ENCODE assay signal across 19 cellular contexts in genomic region chr22:35357883-35358621, GRCh38. TPM values are rescaled to one million over a fixed set of nuclear protein-coding genes. Genes with fewer than 3 reads are reported as not detected.
DNase-seq lines count a peak whose midpoint lies in the region; ATAC-seq and TF ChIP-seq lines count a peak whose summit lies in the region.
"Had no signal": no experiment of that assay in that cellular context is flagged by ENCODE, and none has a peak within 500 bp of the region (broad histone marks: within the 10 kb centered on the region; RNA-seq: fewer than 3 reads in every experiment).

No MANE protein-coding gene starts in this region.

- DNase-seq in HCEC 1CT (peak; percentile 63), RPMI7951 (ENCODE audit: low read depth) (peak; percentile 87), endodermal cell (no peak), cardiac septum (ENCODE audit: low spot score) (no peak), CD1c-positive myeloid dendritic cell (ENCODE audit: extremely low spot score) (no peak)
- DNase-seq: amniotic stem cell; KG1; NCI-H1694; NCI-H526 treated with DMSO at 0.1 percent for 48 hours; nucleus accumbens; sigmoid colon; stimulated activated CD4-positive, alpha-beta T cell treated with anti-CD3 and anti-CD28 coated beads, Interleukin-4, amount 100 ng/mL, for 4 hours; stimulated activated naive CD4-positive, alpha-beta T cell; upper lobe of right lung had no signal

- no peaks in the 10 kb centered on the region for H3K36me3 ChIP-seq in endodermal cell (ENCODE audit: control insufficient read depth, insufficient read depth, low read length)
- H3K36me3 ChIP-seq: sigmoid colon, upper lobe of right lung had no signal

- no peaks in the 10 kb centered on the region for H3K27me3 ChIP-seq in endodermal cell (ENCODE audit: control insufficient read depth, insufficient read depth, low read length, poor library complexity, severe bottlenecking)
- H3K27me3 ChIP-seq: upper lobe of right lung had no signal

- H3K4me3 Mint-ChIP-seq in endodermal cell = no peak overlapping the region
- no peak overlapping the region for H3K4me3 Mint-ChIP-seq in stimulated activated memory B cell treated with anti-CD40 and anti-IgM and Interleukin-4, amounts not matched to agents 10 μg/mL and 1 μg/mL and 100 μg/mL, for 72 hours
- H3K4me3 Mint-ChIP-seq: activated T-helper 1 cell treated with anti-CD3 and anti-CD28 coated beads, Interleukin-12 subunit alpha, Interleukin-12 subunit beta, Interleukin-2, Interleukin-4 antibody, amounts not matched to agents 30 ng/mL and 10 ng/mL and 1 ng/mL, durations not matched to agents 14 hours and 24 hours and 36 hours; mesothelial cell of epicardium had no signal

- H3K36me3 Mint-ChIP-seq in endodermal cell (ENCODE audit: low read depth) = no peaks in the 10 kb centered on the region
- no peaks in the 10 kb centered on the region for H3K36me3 Mint-ChIP-seq in stimulated activated memory B cell treated with anti-CD40 and anti-IgM and Interleukin-4, amounts not matched to agents 10 μg/mL and 1 μg/mL and 100 μg/mL, for 72 hours
- H3K36me3 Mint-ChIP-seq: mesothelial cell of epicardium had no signal

- no peak overlapping the region for H3K9ac ChIP-seq in endodermal cell (ENCODE audit: extremely low read depth, low read length, poor library complexity, severe bottlenecking)

- peaks cover 2% of the 10 kb centered on the region for H3K27me3 Mint-ChIP-seq in endodermal cell (ENCODE audit: insufficient read depth)
- no peaks in the 10 kb centered on the region for H3K27me3 Mint-ChIP-seq in stimulated activated memory B cell treated with anti-CD40 and anti-IgM and Interleukin-4, amounts not matched to agents 10 μg/mL and 1 μg/mL and 100 μg/mL, for 72 hours

- 87% methylated on average over 3 to 6 of the region's 6 CpGs for WGBS in endodermal cell (ENCODE audit: insufficient coverage in 1 of 2, insufficient read length in 1 of 2), 2 experiments

- no peaks in the 10 kb centered on the region for H3K4me1 ChIP-seq in endodermal cell (ENCODE audit: control insufficient read depth, insufficient read depth, low read length)
- H3K4me1 ChIP-seq: upper lobe of right lung had no signal

- no peak for TF ChIP-seq CTCF in endodermal cell (conservative IDR thresholded peaks at IDR 0.05)

- H3K27ac Mint-ChIP-seq in endodermal cell = peak overlapping the region; percentile 64
- peak overlapping the region; percentile 21 for H3K27ac Mint-ChIP-seq in stimulated activated memory B cell treated with anti-CD40 and anti-IgM and Interleukin-4, amounts not matched to agents 10 μg/mL and 1 μg/mL and 100 μg/mL, for 72 hours
- H3K27ac Mint-ChIP-seq: activated T-helper 1 cell treated with anti-CD3 and anti-CD28 coated beads, Interleukin-12 subunit alpha, Interleukin-12 subunit beta, Interleukin-2, Interleukin-4 antibody, amounts not matched to agents 30 ng/mL and 10 ng/mL and 1 ng/mL, durations not matched to agents 14 hours and 24 hours and 36 hours; mesothelial cell of epicardium had no signal

- H3K9me3 ChIP-seq in endodermal cell (ENCODE audit: control insufficient read depth, low read length) = no peaks in the 10 kb centered on the region
- H3K9me3 ChIP-seq: sigmoid colon, upper lobe of right lung had no signal

- no peak overlapping the region for H3K4me3 ChIP-seq in endodermal cell (ENCODE audit: low read length)
- H3K4me3 ChIP-seq: sigmoid colon, upper lobe of right lung had no signal

- H3K9me3 Mint-ChIP-seq in endodermal cell = no peaks in the 10 kb centered on the region
- H3K9me3 Mint-ChIP-seq in stimulated activated memory B cell treated with anti-CD40 and anti-IgM and Interleukin-4, amounts not matched to agents 10 μg/mL and 1 μg/mL and 100 μg/mL, for 72 hours = no peaks in the 10 kb centered on the region
- H3K9me3 Mint-ChIP-seq: activated T-helper 1 cell treated with anti-CD3 and anti-CD28 coated beads, Interleukin-12 subunit alpha, Interleukin-12 subunit beta, Interleukin-2, Interleukin-4 antibody, amounts not matched to agents 30 ng/mL and 10 ng/mL and 1 ng/mL, durations not matched to agents 14 hours and 24 hours and 36 hours; mesothelial cell of epicardium had no signal

- ATAC-seq in stimulated activated memory B cell treated with anti-CD40 and anti-IgM and Interleukin-4, amounts not matched to agents 10 μg/mL and 1 μg/mL and 100 μg/mL, for 72 hours = no peak
- ATAC-seq in GM18907 (IDR thresholded peaks at IDR 0.05; ENCODE audit: unreplicated experiment) = no peak
- no peak for ATAC-seq in HG02970 (IDR thresholded peaks at IDR 0.05; ENCODE audit: low FRiP score, unreplicated experiment)
- ATAC-seq: upper lobe of right lung had no signal

- H3K27ac ChIP-seq in endodermal cell (ENCODE audit: low read depth, low read length) = no peak overlapping the region
- H3K27ac ChIP-seq: sigmoid colon, upper lobe of right lung had no signal

- intact Hi-C loops in cardiac septum (cut with DNase I) = no loop called here

- no peaks in the 10 kb centered on the region for H3K4me1 Mint-ChIP-seq in endodermal cell
- peaks cover 71% of the 10 kb centered on the region for H3K4me1 Mint-ChIP-seq in stimulated activated memory B cell treated with anti-CD40 and anti-IgM and Interleukin-4, amounts not matched to agents 10 μg/mL and 1 μg/mL and 100 μg/mL, for 72 hours
- H3K4me1 Mint-ChIP-seq: mesothelial cell of epicardium had no signal

RNA-seq across cellular contexts. Expression of gene HMOX1, which starts 22.8 kb away (rescaled TPM):
- 22.6 and 25.4 TPM in 2 replicates for total RNA-seq in RPMI7951 (2014; rRNA removed; shearing (Covaris generic))
- total RNA-seq in endodermal cell (10 to 100 TPM; 11.4 to 21.6 TPM), cardiac septum (17.3 TPM)
- 14.4 TPM for polyA plus RNA-seq in endodermal cell (2013, experiment 1 of 2)
- 12.5 TPM for polyA plus RNA-seq in endodermal cell (2013, experiment 2 of 2)

RNA-seq across cellular contexts. Expression of gene MCM5, which starts 41.9 kb away (rescaled TPM):
- total RNA-seq in RPMI7951 (2014; rRNA removed; shearing (Covaris generic)) = 71.1 and 79.7 TPM in 2 replicates
- 100 to 1,000 TPM; 155 to 179 TPM for total RNA-seq in endodermal cell
- 89.4 TPM for polyA plus RNA-seq in endodermal cell (2013, experiment 1 of 2)
- polyA plus RNA-seq in endodermal cell (2013, experiment 2 of 2) = 70.5 TPM
- 9.0 TPM for total RNA-seq in cardiac septum

RNA-seq across cellular contexts. Expression of gene TOM1, which starts 58.4 kb away (rescaled TPM):
- 17.2 and 19.7 TPM in 2 replicates for total RNA-seq in RPMI7951 (2014; rRNA removed; shearing (Covaris generic))
- total RNA-seq in endodermal cell = 10 to 100 TPM; 31.3 to 33.3 TPM
- polyA plus RNA-seq in endodermal cell (2013, experiment 1 of 2) = 21.3 TPM
- 21.2 TPM for polyA plus RNA-seq in endodermal cell (2013, experiment 2 of 2)
- 37.5 TPM for total RNA-seq in cardiac septum

Comparison
In these comparisons a context has a peak if more than half of its experiments do, and no peak if none do; other contexts are left out.
1. DNase-seq: peak in HCEC 1CT (single experiment) and RPMI7951 (single experiment); none in endodermal cell (single experiment), cardiac septum (single experiment) and CD1c-positive myeloid dendritic cell (single experiment).